Comparison of ENCODE assay signal across 8 cellular contexts in genomic region chr19:41934849-41935374, GRCh38. TPM values are rescaled to one million over a fixed set of nuclear protein-coding genes. Genes with fewer than 3 reads are reported as not detected.
A peak's percentile ranks its signal among the peaks of the same experiment; 100 is the strongest.
DNase-seq lines count a peak whose midpoint lies in the region; ATAC-seq and TF ChIP-seq lines count a peak whose summit lies in the region.

No MANE protein-coding gene starts in this region.

- peaks cover 41% of the 10 kb centered on the region for H3K4me1 Mint-ChIP-seq in activated CD8-positive, alpha-beta T cell treated with anti-CD3 and anti-CD28 coated beads, Interleukin-2, amount 10 ng/mL, durations not matched to agents 7 days and 5 days (ENCODE audit: low read depth)
- peaks cover 62% of the 10 kb centered on the region for H3K4me1 Mint-ChIP-seq in stimulated activated memory B cell treated with anti-CD40 and anti-IgM and Interleukin-4, amounts not matched to agents 10 μg/mL and 1 μg/mL and 100 μg/mL, for 72 hours

- peaks cover 17% of the 10 kb centered on the region for H3K4me1 ChIP-seq in effector memory CD4-positive, alpha-beta T cell (ENCODE audit: control insufficient read depth, insufficient read depth, low read length, poor library complexity, severe bottlenecking)
- H3K4me1 ChIP-seq in mucosa of descending colon (ENCODE audit: low read depth) = no peaks in the 10 kb centered on the region

- H3K36me3 ChIP-seq in BJ (ENCODE audit: control insufficient read depth, insufficient read depth, low read length) = no peaks in the 10 kb centered on the region
- H3K36me3 ChIP-seq in effector memory CD4-positive, alpha-beta T cell (ENCODE audit: control insufficient read depth, insufficient read depth, low read length) = no peaks in the 10 kb centered on the region
- H3K36me3 ChIP-seq in mucosa of descending colon (ENCODE audit: low read depth) = no peaks in the 10 kb centered on the region

- POLR2A ChIA-PET in BJ (lab: Charles Lee) = no interaction called here
- POLR2A ChIA-PET in activated CD8-positive, alpha-beta T cell treated with anti-CD3 and anti-CD28 coated beads, Interleukin-2, amount 10 ng/mL, durations not matched to agents 7 days and 5 days (lab: Charles Lee) = interaction anchor here (0.8 kb wide), 1 partner anchor 77 kb away, joined by 3 read pairs; no protein-coding TSS in a partner anchor

- no peaks in the 10 kb centered on the region for H3K9me3 ChIP-seq in effector memory CD4-positive, alpha-beta T cell (ENCODE audit: control insufficient read depth, low read length)
- H3K9me3 ChIP-seq in mucosa of descending colon = no peaks in the 10 kb centered on the region

- ATAC-seq in activated CD8-positive, alpha-beta T cell treated with anti-CD3 and anti-CD28 coated beads, Interleukin-2, amount 10 ng/mL, durations not matched to agents 7 days and 5 days = peak; percentile 75
- peak; percentile 83 for ATAC-seq in mucosa of descending colon
- ATAC-seq in stimulated activated memory B cell treated with anti-CD40 and anti-IgM and Interleukin-4, amounts not matched to agents 10 μg/mL and 1 μg/mL and 100 μg/mL, for 72 hours = peak; percentile 79
- no peak for ATAC-seq in GM19351 (IDR thresholded peaks at IDR 0.05; ENCODE audit: unreplicated experiment)

- peaks cover 36% of the 10 kb centered on the region for H3K27me3 ChIP-seq in BJ (ENCODE audit: control insufficient read depth, insufficient read depth, low read length)
- H3K27me3 ChIP-seq in effector memory CD4-positive, alpha-beta T cell (replicated peaks; ENCODE audit: control insufficient read depth, insufficient read depth, low read length, poor library complexity, severe bottlenecking) = no peaks in the 10 kb centered on the region

- peak; percentile 92 for TF ChIP-seq CTCF in BJ (IDR thresholded peaks at IDR 0.05; ENCODE audit: insufficient read depth, low read depth, low read length)
- peak; percentile 72 for TF ChIP-seq CTCF in mucosa of descending colon (IDR thresholded peaks at IDR 0.05)

- H3K27ac Mint-ChIP-seq in activated CD8-positive, alpha-beta T cell treated with anti-CD3 and anti-CD28 coated beads, Interleukin-2, amount 10 ng/mL, durations not matched to agents 7 days and 5 days = no peak overlapping the region
- H3K27ac Mint-ChIP-seq in stimulated activated memory B cell treated with anti-CD40 and anti-IgM and Interleukin-4, amounts not matched to agents 10 μg/mL and 1 μg/mL and 100 μg/mL, for 72 hours = peak overlapping the region; percentile 76

- H3K9me3 Mint-ChIP-seq in activated CD8-positive, alpha-beta T cell treated with anti-CD3 and anti-CD28 coated beads, Interleukin-2, amount 10 ng/mL, durations not matched to agents 7 days and 5 days (ENCODE audit: insufficient read depth) = no peaks in the 10 kb centered on the region
- H3K9me3 Mint-ChIP-seq in stimulated activated memory B cell treated with anti-CD40 and anti-IgM and Interleukin-4, amounts not matched to agents 10 μg/mL and 1 μg/mL and 100 μg/mL, for 72 hours = no peaks in the 10 kb centered on the region

- peaks cover 48% of the 10 kb centered on the region for H3K27me3 Mint-ChIP-seq in activated CD8-positive, alpha-beta T cell treated with anti-CD3 and anti-CD28 coated beads, Interleukin-2, amount 10 ng/mL, durations not matched to agents 7 days and 5 days (ENCODE audit: low read depth)
- H3K27me3 Mint-ChIP-seq in stimulated activated memory B cell treated with anti-CD40 and anti-IgM and Interleukin-4, amounts not matched to agents 10 μg/mL and 1 μg/mL and 100 μg/mL, for 72 hours = peaks cover 12% of the 10 kb centered on the region

- H3K4me3 Mint-ChIP-seq in activated CD8-positive, alpha-beta T cell treated with anti-CD3 and anti-CD28 coated beads, Interleukin-2, amount 10 ng/mL, durations not matched to agents 7 days and 5 days = no peak overlapping the region
- H3K4me3 Mint-ChIP-seq in stimulated activated memory B cell treated with anti-CD40 and anti-IgM and Interleukin-4, amounts not matched to agents 10 μg/mL and 1 μg/mL and 100 μg/mL, for 72 hours = peak overlapping the region; percentile 41

- no peaks in the 10 kb centered on the region for H3K36me3 Mint-ChIP-seq in activated CD8-positive, alpha-beta T cell treated with anti-CD3 and anti-CD28 coated beads, Interleukin-2, amount 10 ng/mL, durations not matched to agents 7 days and 5 days (ENCODE audit: low read depth)
- no peaks in the 10 kb centered on the region for H3K36me3 Mint-ChIP-seq in stimulated activated memory B cell treated with anti-CD40 and anti-IgM and Interleukin-4, amounts not matched to agents 10 μg/mL and 1 μg/mL and 100 μg/mL, for 72 hours

- intact Hi-C loops in mucosa of descending colon (cut with DNase I, micrococcal nuclease) = no loop called here

- CTCF ChIA-PET in BJ (lab: Yijun Ruan, JAX) = interaction anchor here (0.7 to 1.3 kb wide), 7 partner anchors 23 to 436 kb away, joined by 3 to 6 read pairs (median 4); partner anchors contain the start of gene RPS19
- CTCF ChIA-PET in activated CD8-positive, alpha-beta T cell treated with anti-CD3 and anti-CD28 coated beads, Interleukin-2, amount 10 ng/mL, durations not matched to agents 7 days and 5 days (lab: Charles Lee) = interaction anchor here (1.0 to 1.3 kb wide), 7 partner anchors 8 to 76 kb away, joined by 3 to 11 read pairs (median 4); no protein-coding TSS in a partner anchor

- DNase-seq in BJ (ENCODE audit: low read depth) (no peak), H4 (ENCODE audit: low spot score) (peak; percentile 32), NCI-H82 (lab: John Stamatoyannopoulos, UW) (peak; percentile 92), mucosa of descending colon (peak; percentile 74 to 89 (median 84))
- DNase-seq in activated CD8-positive, alpha-beta T cell treated with anti-CD3 and anti-CD28 coated beads, Interleukin-2, amount 10 ng/mL, durations not matched to agents 7 days and 5 days = peak; percentile 85
- DNase-seq in effector memory CD4-positive, alpha-beta T cell = peak; percentile 51 to 70 (median 62)

- H3K4me3 ChIP-seq in BJ (ENCODE audit: low read depth, low read length) (no peak overlapping the region), mucosa of descending colon (no peak overlapping the region)
- H3K4me3 ChIP-seq in effector memory CD4-positive, alpha-beta T cell (ENCODE audit: insufficient read depth, low read depth, low read length, poor library complexity, severe bottlenecking) = no peak overlapping the region

- peak overlapping the region; percentile 45 for H3K27ac ChIP-seq in effector memory CD4-positive, alpha-beta T cell (ENCODE audit: insufficient read depth, low read length, poor library complexity, severe bottlenecking)

RNA-seq across cellular contexts. Expression of gene ERFL, which starts 6.7 kb away (rescaled TPM):
- 0.04 TPM in 2 replicates for polyA plus RNA-seq in BJ (2011; rRNA removed)
- not detected in 2 replicates for polyA minus RNA-seq in BJ (2011; rRNA and poly(A)+ RNA removed)
- not detected in 2 replicates for total RNA-seq in H4 (2014; rRNA removed; shearing (Covaris generic))
- 1 to 10 TPM in 1 of 2 experiments, under 1 TPM in 1; 0.84 to 1.1 TPM for total RNA-seq in activated CD8-positive, alpha-beta T cell treated with anti-CD3 and anti-CD28 coated beads, Interleukin-2, amount 10 ng/mL, durations not matched to agents 7 days and 5 days
- 1 to 10 TPM in 1 of 3 donors, under 1 TPM in 2; 0.70 to 1.1 (median 0.98) TPM for total RNA-seq in mucosa of descending colon

RNA-seq across cellular contexts. Expression of gene RABAC1, which starts 24.2 kb away (rescaled TPM):
- 302 and 361 TPM in 2 replicates for polyA plus RNA-seq in BJ (2011; rRNA removed)
- polyA minus RNA-seq in BJ (2011; rRNA and poly(A)+ RNA removed) = 80.2 and 104 TPM in 2 replicates
- total RNA-seq in H4 (2014; rRNA removed; shearing (Covaris generic)) = 149 and 167 TPM in 2 replicates
- total RNA-seq in activated CD8-positive, alpha-beta T cell treated with anti-CD3 and anti-CD28 coated beads, Interleukin-2, amount 10 ng/mL, durations not matched to agents 7 days and 5 days = 10 to 100 TPM; 63.0 to 63.4 TPM
- 100 to 1,000 TPM; 150 to 160 (median 152) TPM for total RNA-seq in mucosa of descending colon

RNA-seq across cellular contexts. Expression of gene ARHGEF1, which starts 51.9 kb away (rescaled TPM):
- 24.4 and 41.0 TPM in 2 replicates for polyA plus RNA-seq in BJ (2011; rRNA removed)
- 19.2 and 22.2 TPM in 2 replicates for polyA minus RNA-seq in BJ (2011; rRNA and poly(A)+ RNA removed)
- 14.5 and 15.9 TPM in 2 replicates for total RNA-seq in H4 (2014; rRNA removed; shearing (Covaris generic))
- total RNA-seq in activated CD8-positive, alpha-beta T cell treated with anti-CD3 and anti-CD28 coated beads, Interleukin-2, amount 10 ng/mL, durations not matched to agents 7 days and 5 days = 100 to 1,000 TPM; 515 to 537 TPM
- total RNA-seq in mucosa of descending colon = 100 to 1,000 TPM in 1 of 3 donors, 10 to 100 TPM in 2; 84.9 to 125 (median 92.3) TPM

RNA-seq across cellular contexts. Expression of gene CD79A, which starts 57.8 kb away (rescaled TPM):
- 0.17 and 0.37 TPM in 2 replicates for polyA plus RNA-seq in BJ (2011; rRNA removed)
- 0.21 TPM in 1 of 2 replicates, not detected in the other for polyA minus RNA-seq in BJ (2011; rRNA and poly(A)+ RNA removed)
- not detected in 2 replicates for total RNA-seq in H4 (2014; rRNA removed; shearing (Covaris generic))
- total RNA-seq in activated CD8-positive, alpha-beta T cell treated with anti-CD3 and anti-CD28 coated beads, Interleukin-2, amount 10 ng/mL, durations not matched to agents 7 days and 5 days = 10 to 100 TPM; 17.4 to 21.5 TPM
- total RNA-seq in mucosa of descending colon = 1 to 10 TPM; 2.7 to 7.3 (median 3.9) TPM

RNA-seq across cellular contexts. Expression of gene ATP1A3, which starts 59.1 kb away (rescaled TPM):
- polyA plus RNA-seq in BJ (2011; rRNA removed) = 0.11 and 0.32 TPM in 2 replicates
- polyA minus RNA-seq in BJ (2011; rRNA and poly(A)+ RNA removed) = 0.38 and 0.62 TPM in 2 replicates
- 2.1 and 2.8 TPM in 2 replicates for total RNA-seq in H4 (2014; rRNA removed; shearing (Covaris generic))
- 1 to 10 TPM; 2.3 to 3.3 TPM for total RNA-seq in activated CD8-positive, alpha-beta T cell treated with anti-CD3 and anti-CD28 coated beads, Interleukin-2, amount 10 ng/mL, durations not matched to agents 7 days and 5 days
- total RNA-seq in mucosa of descending colon = 1 to 10 TPM in 1 of 3 donors, not detected in 2; 8.3 TPM

Comparison
In these comparisons a context has a peak if more than half of its experiments do, and no peak if none do; other contexts are left out.
1. RNA of gene ARHGEF1, which starts 51.9 kb away (total RNA-seq): 515 to 537 TPM in activated CD8-positive, alpha-beta T cell treated with anti-CD3 and anti-CD28 coated beads, Interleukin-2, amount 10 ng/mL, durations not matched to agents 7 days and 5 days; 84.9 to 125 TPM in mucosa of descending colon and 14.5 to 15.9 TPM in H4; every median in the first group is over 4 times any median in the second.